Comparison of ENCODE assay signal across 1 cellular context in the genomic region with DNA sequence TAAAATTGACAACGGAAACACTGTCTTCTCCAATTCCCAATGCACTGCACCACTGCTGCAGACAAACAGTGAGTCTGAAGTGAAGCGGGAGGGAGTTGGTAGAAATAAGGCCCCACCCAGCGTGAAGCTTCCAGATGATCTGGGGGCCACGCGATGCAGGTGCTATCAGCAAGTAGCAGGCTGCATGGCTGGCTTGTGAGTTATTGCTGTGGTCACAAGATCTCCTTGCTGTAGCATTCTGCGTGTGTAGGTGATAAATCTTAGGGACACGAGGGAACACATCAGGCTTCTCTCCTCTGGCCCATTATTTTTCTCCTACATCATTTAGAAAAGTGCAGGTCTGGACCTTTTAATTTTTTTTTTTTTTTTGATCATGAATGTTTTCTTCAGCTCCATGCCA.
TF ChIP-seq lines count a peak whose summit lies in the region.

No MANE protein-coding gene starts in this region.

TF ChIP-seq in K562, 482 proteins besides CTCF, POLR2A, EP300 and RAD21 (continued from another document):
- TF ChIP-seq, protein P1, sequence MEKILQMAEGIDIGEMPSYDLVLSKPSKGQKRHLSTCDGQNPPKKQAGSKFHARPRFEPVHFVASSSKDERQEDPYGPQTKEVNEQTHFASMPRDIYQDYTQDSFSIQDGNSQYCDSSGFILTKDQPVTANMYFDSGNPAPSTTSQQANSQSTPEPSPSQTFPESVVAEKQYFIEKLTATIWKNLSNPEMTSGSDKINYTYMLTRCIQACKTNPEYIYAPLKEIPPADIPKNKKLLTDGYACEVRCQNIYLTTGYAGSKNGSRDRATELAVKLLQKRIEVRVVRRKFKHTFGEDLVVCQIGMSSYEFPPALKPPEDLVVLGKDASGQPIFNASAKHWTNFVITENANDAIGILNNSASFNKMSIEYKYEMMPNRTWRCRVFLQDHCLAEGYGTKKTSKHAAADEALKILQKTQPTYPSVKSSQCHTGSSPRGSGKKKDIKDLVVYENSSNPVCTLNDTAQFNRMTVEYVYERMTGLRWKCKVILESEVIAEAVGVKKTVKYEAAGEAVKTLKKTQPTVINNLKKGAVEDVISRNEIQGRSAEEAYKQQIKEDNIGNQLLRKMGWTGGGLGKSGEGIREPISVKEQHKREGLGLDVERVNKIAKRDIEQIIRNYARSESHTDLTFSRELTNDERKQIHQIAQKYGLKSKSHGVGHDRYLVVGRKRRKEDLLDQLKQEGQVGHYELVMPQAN (IDR thresholded peaks at IDR 0.05; ENCODE audit: borderline replicate concordance) = peak; percentile 33; the same call in 1 of the 2 replicates
- peak; percentile 13 for TF ChIP-seq SP2 (IDR thresholded peaks at IDR 0.05; ENCODE audit: extremely low read depth, low read depth, low read length, poor library complexity, severe bottlenecking)
- TF ChIP-seq ZNF184 (CRISPR knock-in tag; IDR thresholded peaks at IDR 0.05) = no peak
- TF ChIP-seq PPARD (CRISPR knock-in tag; IDR thresholded peaks at IDR 0.05) = no peak
- peak; percentile 80 for TF ChIP-seq CREB1 (IDR thresholded peaks at IDR 0.05)
- no peak for TF ChIP-seq CREB1 (CRISPR knock-in tag; IDR thresholded peaks at IDR 0.05)
- TF ChIP-seq SUPT5H (IDR thresholded peaks at IDR 0.05) = no peak
- peak; percentile 72; the same call in 1 of the 2 replicates for TF ChIP-seq GATAD2B (IDR thresholded peaks at IDR 0.05; ENCODE audit: borderline replicate concordance)
- no peak for TF ChIP-seq ZSCAN29 (IDR thresholded peaks at IDR 0.05)
- peak; percentile 98 for TF ChIP-seq SMARCA4 (IDR thresholded peaks at IDR 0.05)
- no peak for TF ChIP-seq ZBTB8A (IDR thresholded peaks at IDR 0.05; ENCODE audit: partially characterized antibody)
- TF ChIP-seq, protein P2, sequence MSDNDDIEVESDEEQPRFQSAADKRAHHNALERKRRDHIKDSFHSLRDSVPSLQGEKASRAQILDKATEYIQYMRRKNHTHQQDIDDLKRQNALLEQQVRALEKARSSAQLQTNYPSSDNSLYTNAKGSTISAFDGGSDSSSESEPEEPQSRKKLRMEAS (CRISPR knock-in tag; IDR thresholded peaks at IDR 0.05) = peak; percentile 95
- TF ChIP-seq TEAD2 (tag; IDR thresholded peaks at IDR 0.05) = peak; percentile 22; the same call in 1 of the 2 replicates
- TF ChIP-seq CBX5 (IDR thresholded peaks at IDR 0.05; ENCODE audit: borderline replicate concordance, low read depth) = peak; percentile 41; the same call in 1 of the 2 replicates
- TF ChIP-seq ZFP36 (IDR thresholded peaks at IDR 0.05; ENCODE audit: low read depth, low read length, partially characterized antibody) = peak; percentile 43
- peak; percentile 50; the same call in 1 of the 2 replicates for TF ChIP-seq ZNF584 (CRISPR knock-in tag; IDR thresholded peaks at IDR 0.05; ENCODE audit: low read depth)
- peak; percentile 94 for TF ChIP-seq SMAD4 (CRISPR knock-in tag; conservative IDR thresholded peaks at IDR 0.05)
- no peak for TF ChIP-seq FOXJ3 (CRISPR knock-in tag; IDR thresholded peaks at IDR 0.05)
- TF ChIP-seq, protein P3, sequence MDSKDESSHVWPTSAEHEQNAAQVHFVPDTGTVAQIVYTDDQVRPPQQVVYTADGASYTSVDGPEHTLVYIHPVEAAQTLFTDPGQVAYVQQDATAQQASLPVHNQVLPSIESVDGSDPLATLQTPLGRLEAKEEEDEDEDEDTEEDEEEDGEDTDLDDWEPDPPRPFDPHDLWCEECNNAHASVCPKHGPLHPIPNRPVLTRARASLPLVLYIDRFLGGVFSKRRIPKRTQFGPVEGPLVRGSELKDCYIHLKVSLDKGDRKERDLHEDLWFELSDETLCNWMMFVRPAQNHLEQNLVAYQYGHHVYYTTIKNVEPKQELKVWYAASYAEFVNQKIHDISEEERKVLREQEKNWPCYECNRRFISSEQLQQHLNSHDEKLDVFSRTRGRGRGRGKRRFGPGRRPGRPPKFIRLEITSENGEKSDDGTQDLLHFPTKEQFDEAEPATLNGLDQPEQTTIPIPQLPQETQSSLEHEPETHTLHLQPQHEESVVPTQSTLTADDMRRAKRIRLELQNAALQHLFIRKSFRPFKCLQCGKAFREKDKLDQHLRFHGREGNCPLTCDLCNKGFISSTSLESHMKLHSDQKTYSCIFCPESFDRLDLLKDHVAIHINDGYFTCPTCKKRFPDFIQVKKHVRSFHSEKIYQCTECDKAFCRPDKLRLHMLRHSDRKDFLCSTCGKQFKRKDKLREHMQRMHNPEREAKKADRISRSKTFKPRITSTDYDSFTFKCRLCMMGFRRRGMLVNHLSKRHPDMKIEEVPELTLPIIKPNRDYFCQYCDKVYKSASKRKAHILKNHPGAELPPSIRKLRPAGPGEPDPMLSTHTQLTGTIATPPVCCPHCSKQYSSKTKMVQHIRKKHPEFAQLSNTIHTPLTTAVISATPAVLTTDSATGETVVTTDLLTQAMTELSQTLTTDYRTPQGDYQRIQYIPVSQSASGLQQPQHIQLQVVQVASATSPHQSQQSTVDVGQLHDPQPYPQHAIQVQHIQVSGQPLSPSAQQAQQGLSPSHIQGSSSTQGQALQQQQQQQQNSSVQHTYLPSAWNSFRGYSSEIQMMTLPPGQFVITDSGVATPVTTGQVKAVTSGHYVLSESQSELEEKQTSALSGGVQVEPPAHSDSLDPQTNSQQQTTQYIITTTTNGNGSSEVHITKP (IDR thresholded peaks at IDR 0.05; ENCODE audit: partially characterized antibody) = peak; percentile 11
- TF ChIP-seq HMGN3 (IDR thresholded peaks at IDR 0.05; ENCODE audit: borderline replicate concordance, extremely low read depth, insufficient read length, low read depth, low read length) = no peak
- peak; percentile 83; the same call in 1 of the 2 replicates for TF ChIP-seq MTA3 (IDR thresholded peaks at IDR 0.05; ENCODE audit: borderline replicate concordance)
- peak in 1 of 2 experiments; percentile 26; a peak in 1 of 4 replicates for TF ChIP-seq NRF1 (conservative IDR thresholded peaks at IDR 0.05 in 1 of 2, IDR thresholded peaks at IDR 0.05 in 1 of 2)
- TF ChIP-seq ESRRA (IDR thresholded peaks at IDR 0.05; ENCODE audit: borderline replicate concordance, low read depth) = peak; percentile 72; the same call in 1 of the 2 replicates
- TF ChIP-seq ASH1L (IDR thresholded peaks at IDR 0.05; ENCODE audit: borderline replicate concordance, low read depth, partially characterized antibody) = no peak
- TF ChIP-seq, protein P4, sequence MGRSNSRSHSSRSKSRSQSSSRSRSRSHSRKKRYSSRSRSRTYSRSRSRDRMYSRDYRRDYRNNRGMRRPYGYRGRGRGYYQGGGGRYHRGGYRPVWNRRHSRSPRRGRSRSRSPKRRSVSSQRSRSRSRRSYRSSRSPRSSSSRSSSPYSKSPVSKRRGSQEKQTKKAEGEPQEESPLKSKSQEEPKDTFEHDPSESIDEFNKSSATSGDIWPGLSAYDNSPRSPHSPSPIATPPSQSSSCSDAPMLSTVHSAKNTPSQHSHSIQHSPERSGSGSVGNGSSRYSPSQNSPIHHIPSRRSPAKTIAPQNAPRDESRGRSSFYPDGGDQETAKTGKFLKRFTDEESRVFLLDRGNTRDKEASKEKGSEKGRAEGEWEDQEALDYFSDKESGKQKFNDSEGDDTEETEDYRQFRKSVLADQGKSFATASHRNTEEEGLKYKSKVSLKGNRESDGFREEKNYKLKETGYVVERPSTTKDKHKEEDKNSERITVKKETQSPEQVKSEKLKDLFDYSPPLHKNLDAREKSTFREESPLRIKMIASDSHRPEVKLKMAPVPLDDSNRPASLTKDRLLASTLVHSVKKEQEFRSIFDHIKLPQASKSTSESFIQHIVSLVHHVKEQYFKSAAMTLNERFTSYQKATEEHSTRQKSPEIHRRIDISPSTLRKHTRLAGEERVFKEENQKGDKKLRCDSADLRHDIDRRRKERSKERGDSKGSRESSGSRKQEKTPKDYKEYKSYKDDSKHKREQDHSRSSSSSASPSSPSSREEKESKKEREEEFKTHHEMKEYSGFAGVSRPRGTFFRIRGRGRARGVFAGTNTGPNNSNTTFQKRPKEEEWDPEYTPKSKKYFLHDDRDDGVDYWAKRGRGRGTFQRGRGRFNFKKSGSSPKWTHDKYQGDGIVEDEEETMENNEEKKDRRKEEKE (IDR thresholded peaks at IDR 0.05; ENCODE audit: borderline replicate concordance in 1 of 2, control insufficient read depth in 1 of 2, low read depth in 2 of 2, low read length in 1 of 2) = peak in 1 of 2 experiments; percentile 58; a peak in 1 of 4 replicates
- TF ChIP-seq, protein P5, sequence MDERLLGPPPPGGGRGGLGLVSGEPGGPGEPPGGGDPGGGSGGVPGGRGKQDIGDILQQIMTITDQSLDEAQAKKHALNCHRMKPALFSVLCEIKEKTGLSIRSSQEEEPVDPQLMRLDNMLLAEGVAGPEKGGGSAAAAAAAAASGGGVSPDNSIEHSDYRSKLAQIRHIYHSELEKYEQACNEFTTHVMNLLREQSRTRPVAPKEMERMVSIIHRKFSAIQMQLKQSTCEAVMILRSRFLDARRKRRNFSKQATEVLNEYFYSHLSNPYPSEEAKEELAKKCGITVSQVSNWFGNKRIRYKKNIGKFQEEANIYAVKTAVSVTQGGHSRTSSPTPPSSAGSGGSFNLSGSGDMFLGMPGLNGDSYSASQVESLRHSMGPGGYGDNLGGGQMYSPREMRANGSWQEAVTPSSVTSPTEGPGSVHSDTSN (CRISPR knock-in tag; IDR thresholded peaks at IDR 0.05; ENCODE audit: low read depth) = peak; percentile 82
- TF ChIP-seq, protein P5 (tag; conservative IDR thresholded peaks at IDR 0.05; ENCODE audit: low read depth) = peak; percentile 99
- TF ChIP-seq, protein P6, sequence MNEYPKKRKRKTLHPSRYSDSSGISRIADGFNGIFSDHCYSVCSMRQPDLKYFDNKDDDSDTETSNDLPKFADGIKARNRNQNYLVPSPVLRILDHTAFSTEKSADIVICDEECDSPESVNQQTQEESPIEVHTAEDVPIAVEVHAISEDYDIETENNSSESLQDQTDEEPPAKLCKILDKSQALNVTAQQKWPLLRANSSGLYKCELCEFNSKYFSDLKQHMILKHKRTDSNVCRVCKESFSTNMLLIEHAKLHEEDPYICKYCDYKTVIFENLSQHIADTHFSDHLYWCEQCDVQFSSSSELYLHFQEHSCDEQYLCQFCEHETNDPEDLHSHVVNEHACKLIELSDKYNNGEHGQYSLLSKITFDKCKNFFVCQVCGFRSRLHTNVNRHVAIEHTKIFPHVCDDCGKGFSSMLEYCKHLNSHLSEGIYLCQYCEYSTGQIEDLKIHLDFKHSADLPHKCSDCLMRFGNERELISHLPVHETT (CRISPR knock-in tag; conservative IDR thresholded peaks at IDR 0.05 in 1 of 2, IDR thresholded peaks at IDR 0.05 in 1 of 2) = peak in 1 of 2 experiments; percentile 78; a peak in 2 of 4 replicates
- peak; percentile 77 for TF ChIP-seq SMAD1 (IDR thresholded peaks at IDR 0.05; ENCODE audit: low read depth, low read length, partially characterized antibody)
- no peak for TF ChIP-seq PCBP2 (IDR thresholded peaks at IDR 0.05; ENCODE audit: low read depth, low read length, poor library complexity, severe bottlenecking)
- no peak for TF ChIP-seq ZNF778 (CRISPR knock-in tag; IDR thresholded peaks at IDR 0.05)
- TF ChIP-seq MYNN (IDR thresholded peaks at IDR 0.05) = peak; percentile 86; the same call in 1 of the 2 replicates
- no peak for TF ChIP-seq MYNN (CRISPR knock-in tag; IDR thresholded peaks at IDR 0.05)
- TF ChIP-seq, protein P7, sequence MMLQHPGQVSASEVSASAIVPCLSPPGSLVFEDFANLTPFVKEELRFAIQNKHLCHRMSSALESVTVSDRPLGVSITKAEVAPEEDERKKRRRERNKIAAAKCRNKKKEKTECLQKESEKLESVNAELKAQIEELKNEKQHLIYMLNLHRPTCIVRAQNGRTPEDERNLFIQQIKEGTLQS (IDR thresholded peaks at IDR 0.05) = peak; percentile 49
- TF ChIP-seq, protein P7 (CRISPR knock-in tag; conservative IDR thresholded peaks at IDR 0.05) = no peak
- TF ChIP-seq, protein P8, sequence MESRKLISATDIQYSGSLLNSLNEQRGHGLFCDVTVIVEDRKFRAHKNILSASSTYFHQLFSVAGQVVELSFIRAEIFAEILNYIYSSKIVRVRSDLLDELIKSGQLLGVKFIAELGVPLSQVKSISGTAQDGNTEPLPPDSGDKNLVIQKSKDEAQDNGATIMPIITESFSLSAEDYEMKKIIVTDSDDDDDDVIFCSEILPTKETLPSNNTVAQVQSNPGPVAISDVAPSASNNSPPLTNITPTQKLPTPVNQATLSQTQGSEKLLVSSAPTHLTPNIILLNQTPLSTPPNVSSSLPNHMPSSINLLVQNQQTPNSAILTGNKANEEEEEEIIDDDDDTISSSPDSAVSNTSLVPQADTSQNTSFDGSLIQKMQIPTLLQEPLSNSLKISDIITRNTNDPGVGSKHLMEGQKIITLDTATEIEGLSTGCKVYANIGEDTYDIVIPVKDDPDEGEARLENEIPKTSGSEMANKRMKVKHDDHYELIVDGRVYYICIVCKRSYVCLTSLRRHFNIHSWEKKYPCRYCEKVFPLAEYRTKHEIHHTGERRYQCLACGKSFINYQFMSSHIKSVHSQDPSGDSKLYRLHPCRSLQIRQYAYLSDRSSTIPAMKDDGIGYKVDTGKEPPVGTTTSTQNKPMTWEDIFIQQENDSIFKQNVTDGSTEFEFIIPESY (CRISPR knock-in tag; IDR thresholded peaks at IDR 0.05) = 0 out of 2 replicates have a peak, but pooled peaks have one; percentile 21
- peak; percentile 97 for TF ChIP-seq PML (IDR thresholded peaks at IDR 0.05; ENCODE audit: low read length)
- TF ChIP-seq NCOR1 (IDR thresholded peaks at IDR 0.05) = peak; percentile 98
- peak; percentile 89 for TF ChIP-seq PHB2 (IDR thresholded peaks at IDR 0.05; ENCODE audit: low read depth)
- TF ChIP-seq, protein P9, sequence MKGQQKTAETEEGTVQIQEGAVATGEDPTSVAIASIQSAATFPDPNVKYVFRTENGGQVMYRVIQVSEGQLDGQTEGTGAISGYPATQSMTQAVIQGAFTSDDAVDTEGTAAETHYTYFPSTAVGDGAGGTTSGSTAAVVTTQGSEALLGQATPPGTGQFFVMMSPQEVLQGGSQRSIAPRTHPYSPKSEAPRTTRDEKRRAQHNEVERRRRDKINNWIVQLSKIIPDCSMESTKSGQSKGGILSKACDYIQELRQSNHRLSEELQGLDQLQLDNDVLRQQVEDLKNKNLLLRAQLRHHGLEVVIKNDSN (CRISPR knock-in tag; IDR thresholded peaks at IDR 0.05) = peak; percentile 58; the same call in 1 of the 2 replicates
- peak; percentile 95 to 96 for TF ChIP-seq TBL1XR1 (IDR thresholded peaks at IDR 0.05; ENCODE audit: low read length in 2 of 2)
- peak in 1 of 2 experiments; percentile 95; a peak in 3 of 4 replicates for TF ChIP-seq HDAC1 (IDR thresholded peaks at IDR 0.05)
- peak; percentile 93 to 97 for TF ChIP-seq KDM1A (IDR thresholded peaks at IDR 0.05)
- TF ChIP-seq MEIS2 (IDR thresholded peaks at IDR 0.05; ENCODE audit: partially characterized antibody) = peak; percentile 100
- peak; percentile 75 for TF ChIP-seq ZNF24 (IDR thresholded peaks at IDR 0.05)
- TF ChIP-seq DACH1 (IDR thresholded peaks at IDR 0.05; ENCODE audit: partially characterized antibody) = peak; percentile 57
- TF ChIP-seq SP1 (CRISPR knock-in tag; IDR thresholded peaks at IDR 0.05) = 0 out of 2 replicates have a peak, but pooled peaks have one; percentile 57
- peak; percentile 95 to 96 for TF ChIP-seq TRIM24 (IDR thresholded peaks at IDR 0.05)
